Comparison of ENCODE assay signal across 15 cellular contexts in the genomic region with DNA sequence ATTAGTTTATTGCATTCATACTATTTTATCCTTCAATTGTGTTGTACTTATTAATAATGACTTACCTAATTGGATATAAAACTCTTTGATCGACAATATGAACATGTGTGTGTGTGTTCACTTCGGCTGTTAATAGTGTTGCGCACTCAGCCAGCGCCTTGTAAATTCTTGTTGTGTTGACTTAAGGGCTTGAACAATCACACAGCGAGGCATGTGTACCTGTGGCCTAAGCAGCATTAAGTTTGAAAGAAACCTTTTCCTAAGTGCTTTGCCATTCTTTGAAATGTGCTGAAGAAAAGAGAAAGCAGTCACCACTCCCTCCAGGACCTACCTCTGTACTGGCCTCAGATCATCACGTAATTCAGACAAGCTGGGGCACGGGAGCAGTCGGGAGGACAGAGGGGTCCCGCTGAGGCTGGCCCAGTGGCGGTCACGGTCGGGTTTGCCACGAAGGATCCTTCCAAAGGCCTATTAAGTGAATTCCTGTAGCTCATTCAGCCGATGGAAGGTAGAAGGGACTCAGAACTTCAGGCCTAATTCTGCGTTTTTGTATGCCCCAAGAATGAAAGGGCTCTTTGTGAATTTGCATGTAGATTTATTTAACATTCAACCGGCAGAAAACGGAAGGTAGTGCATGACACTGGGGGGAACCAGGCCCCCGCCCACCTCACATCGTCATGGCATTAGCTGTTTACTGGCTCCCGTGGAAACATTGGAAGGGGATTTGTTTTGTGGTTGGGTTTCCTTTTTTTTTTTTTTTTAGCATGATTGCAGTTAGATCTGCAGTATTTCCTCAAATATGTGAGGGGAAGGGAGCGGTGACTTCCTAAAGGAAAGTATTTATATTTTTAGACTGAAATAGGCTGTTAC.
DNase-seq lines count a peak whose midpoint lies in the region; ATAC-seq, FAIRE-seq and TF ChIP-seq lines count a peak whose summit lies in the region.
"Had no signal": no experiment of that assay in that cellular context is flagged by ENCODE, and none has a peak within 500 bp of the region (broad histone marks: within the 10 kb centered on the region; RNA-seq: fewer than 3 reads in every experiment).

No MANE protein-coding gene starts in this region.

- no peak for TF ChIP-seq POLR2A in H1 (IDR thresholded peaks at IDR 0.05; ENCODE audit: control extremely low read depth in 1 of 2, low read depth in 2 of 2, low read length in 2 of 2)

- H4K20me1 ChIP-seq in H1 (replicated peaks in 1 of 2; ENCODE audit: control insufficient read depth in 1 of 2, insufficient read depth in 2 of 2, low read length in 2 of 2) (no peaks in the 10 kb centered on the region), smooth muscle cell (ENCODE audit: low read depth) (no peaks in the 10 kb centered on the region)

- H2BK20ac ChIP-seq in H1 (ENCODE audit: low read length): 0 out of 2 replicates have a peak overlapping the region, but pooled peaks have one; percentile 53

- H3K9ac ChIP-seq in H1 (replicated peaks in 1 of 4; ENCODE audit: extremely low read depth in 1 of 4, low read depth in 3 of 4, low read length in 3 of 4) (no peak overlapping the region), smooth muscle cell (ENCODE audit: low read depth) (no peak overlapping the region)

- H3K27me3 ChIP-seq in H1 (replicated peaks in 1 of 4; ENCODE audit: control insufficient read depth in 3 of 4, extremely low read depth in 1 of 4, insufficient read depth in 3 of 4, low read length in 3 of 4) (no peaks in the 10 kb centered on the region), left lung (no peaks in the 10 kb centered on the region), smooth muscle cell (ENCODE audit: low read depth) (no peaks in the 10 kb centered on the region), BE2C (no peaks in the 10 kb centered on the region), ascending aorta (no peaks in the 10 kb centered on the region)

- POLR2A ChIA-PET in H1 (lab: Charles Lee; ENCODE audit: partially characterized antibody): no interaction called here

- H3K27ac ChIP-seq in H1 (ENCODE audit: low read depth, low read length): no peak overlapping the region
- H3K27ac ChIP-seq in left lung: no peak overlapping the region
- H3K27ac ChIP-seq in smooth muscle cell (ENCODE audit: low read depth): peak overlapping the region; percentile 9
- H3K27ac ChIP-seq in ascending aorta: peak overlapping the region in 1 of 2 donors; percentile 38

- H3K4me1 ChIP-seq in H1 (replicated peaks in 1 of 4; ENCODE audit: control insufficient read depth in 3 of 4, insufficient read depth in 4 of 4, low read length in 3 of 4) (peaks cover 0 to 3% (median 0%) of the 10 kb centered on the region in 4 experiments; a peak in 3 of 7 replicates), left lung (peaks cover 0 to 10% of the 10 kb centered on the region in 2 donors), smooth muscle cell (ENCODE audit: low read depth) (no peaks in the 10 kb centered on the region), BE2C (no peaks in the 10 kb centered on the region), ascending aorta (no peaks in the 10 kb centered on the region)

- H4K91ac ChIP-seq in H1 (replicated peaks; ENCODE audit: insufficient read length, low read length): no peak overlapping the region

- H3K18ac ChIP-seq in H1 (ENCODE audit: extremely low read depth, low read length): peak overlapping the region; percentile 9; the same call in 1 of the 2 replicates

- intact Hi-C loops in left lung (cut with DNase I) (no loop called here), ascending aorta (cut with DNase I) (no loop called here)

- 80% methylated on average over 21 of the region's 21 CpGs; no CpG with 5 or more reads in 1 of the 2 experiments for WGBS in H1 (ENCODE audit: extremely low coverage in 1 of 2, insufficient coverage in 1 of 2, insufficient read length in 1 of 2, insufficient replicate concordance in 2 of 2, low coverage in 1 of 2, low lambda C conversion rate in 2 of 2, missing lambda C conversion rate in 1 of 2), 2 experiments
- 76% methylated on average over 21 of the region's 21 CpGs for WGBS in smooth muscle cell (ENCODE audit: low lambda C conversion rate)

- ATAC-seq in left lung: peak; percentile 84
- ATAC-seq: stimulated activated naive CD8-positive, alpha-beta T cell treated with anti-CD3 and anti-CD28 coated beads, Interleukin-15, amount 100 ng/mL, for 72 hours had no signal

- no peak overlapping the region for H3K4ac ChIP-seq in H1 (replicated peaks; ENCODE audit: insufficient read length, low read depth, low read length)

- CTCF ChIA-PET in H1 (lab: Charles Lee; ENCODE audit: partially characterized antibody): interaction anchor here (1.1 kb wide), 1 partner anchor 399 kb away, joined by 3 read pairs; no protein-coding TSS in a partner anchor

- H2BK12ac ChIP-seq in H1 (ENCODE audit: low read depth, low read length): no peak overlapping the region

- H3K36me3 ChIP-seq in H1 (ENCODE audit: control insufficient read depth in 2 of 4, insufficient read depth in 4 of 4, low read length in 3 of 4) (no peaks in the 10 kb centered on the region), left lung (no peaks in the 10 kb centered on the region), smooth muscle cell (ENCODE audit: low read depth) (no peaks in the 10 kb centered on the region), BE2C (no peaks in the 10 kb centered on the region), ascending aorta (no peaks in the 10 kb centered on the region)

- H2BK5ac ChIP-seq in H1 (ENCODE audit: low read depth, low read length): no peak overlapping the region

- no peak overlapping the region for H3K56ac ChIP-seq in H1 (replicated peaks; ENCODE audit: insufficient read length, low read depth, low read length)

- no peak for TF ChIP-seq RAD21 in H1 (IDR thresholded peaks at IDR 0.05 in 1 of 2, conservative IDR thresholded peaks at IDR 0.05 in 1 of 2; ENCODE audit: low read depth in 2 of 2, low read length in 2 of 2)

- no peak for FAIRE-seq in H1 (lab: Jason Lieb, UNC)

- H3K14ac ChIP-seq in H1 (ENCODE audit: insufficient read length): no peak overlapping the region

- TF ChIP-seq CTCF in H1 (IDR thresholded peaks at IDR 0.05; ENCODE audit: control extremely low read depth in 1 of 3, insufficient read depth in 1 of 3, low read depth in 1 of 3, low read length in 3 of 3) (no peak), left lung (IDR thresholded peaks at IDR 0.05) (no peak), smooth muscle cell (IDR thresholded peaks at IDR 0.05; ENCODE audit: borderline replicate concordance, insufficient read depth, poor library complexity, severe bottlenecking) (no peak), BE2C (IDR thresholded peaks at IDR 0.05; ENCODE audit: low read depth, low read length) (no peak), ascending aorta (IDR thresholded peaks at IDR 0.05) (no peak)

- no peak overlapping the region for H2BK120ac ChIP-seq in H1 (replicated peaks; ENCODE audit: low read depth, low read length)

- H2AK5ac ChIP-seq in H1 (ENCODE audit: low read depth, low read length): no peak overlapping the region

- H2AFZ ChIP-seq in H1 (ENCODE audit: low read length) (peak overlapping the region; percentile 49; the same call in 1 of the 2 replicates), smooth muscle cell (ENCODE audit: low read depth) (no peak overlapping the region)

- no peak overlapping the region for H4K5ac ChIP-seq in H1 (ENCODE audit: insufficient read length, low read depth, low read length)

- no peak for TF ChIP-seq EP300 in H1 (IDR thresholded peaks at IDR 0.05; ENCODE audit: borderline replicate concordance in 1 of 2, low read depth in 2 of 2, low read length in 2 of 2)

- no peaks in the 10 kb centered on the region for H3K79me2 ChIP-seq in H1 (ENCODE audit: control insufficient read depth in 1 of 2, insufficient read depth in 2 of 2, low read length in 2 of 2)
- H3K79me2 ChIP-seq in smooth muscle cell (ENCODE audit: low read depth): no peaks in the 10 kb centered on the region

- DNase-seq in NCI-H1048 (lab: John Stamatoyannopoulos, UW): peak; percentile 37
- no peak for DNase-seq in H1 (ENCODE audit: low read depth in 1 of 2, low spot score in 2 of 2)
- no peak for DNase-seq in left lung
- no peak for DNase-seq in smooth muscle cell (lab: John Stamatoyannopoulos, UW; ENCODE audit: unreplicated experiment)
- DNase-seq in BE2C: no peak
- DNase-seq in ascending aorta (ENCODE audit: low spot score in 2 of 2): no peak
- no peak for DNase-seq in ureter (ENCODE audit: low spot score)
- no peak for DNase-seq in activated CD4-positive, alpha-beta T cell treated with anti-CD3 and anti-CD28 coated beads, Interleukin-2, amount 50 U/mL, for 4 hours
- DNase-seq: activated B cell treated with CpG ODN at 0.5 μM for 24 hours; activated T-cell treated with anti-CD3 and anti-CD28 coated beads, Interleukin-2, amount 50 U/mL, for 24 hours; CD4-positive, alpha-beta memory T cell; HCEC 1CT; Kasumi-1; NCI-H345; stimulated activated naive CD8-positive, alpha-beta T cell treated with anti-CD3 and anti-CD28 coated beads, Interleukin-15, amount 100 ng/mL, for 72 hours had no signal

- H4K8ac ChIP-seq in H1 (ENCODE audit: extremely low read depth, insufficient read depth, low read length): no peak overlapping the region

- no peaks in the 10 kb centered on the region for H3K79me1 ChIP-seq in H1 (ENCODE audit: low read depth, low read length)

- no peaks in the 10 kb centered on the region for H3K9me3 ChIP-seq in H1 (ENCODE audit: insufficient read depth in 2 of 2, low read depth in 1 of 2, low read length in 1 of 2)
- H3K9me3 ChIP-seq in left lung: no peaks in the 10 kb centered on the region
- H3K9me3 ChIP-seq in smooth muscle cell (replicated peaks; ENCODE audit: low read depth): no peaks in the 10 kb centered on the region
- no peaks in the 10 kb centered on the region for H3K9me3 ChIP-seq in BE2C
- H3K9me3 ChIP-seq in ascending aorta: no peaks in the 10 kb centered on the region

- no peak overlapping the region for H3K23ac ChIP-seq in H1 (ENCODE audit: insufficient read length)

- no peaks in the 10 kb centered on the region for H3F3A ChIP-seq in smooth muscle cell (ENCODE audit: low read depth)

- H3K4me3 ChIP-seq in H1 (ENCODE audit: extremely low read depth in 1 of 4, insufficient read depth in 2 of 4, low read depth in 3 of 4, low read length in 4 of 4): no peak overlapping the region
- H3K4me3 ChIP-seq in left lung: no peak overlapping the region
- H3K4me3 ChIP-seq in smooth muscle cell: no peak overlapping the region
- no peak overlapping the region for H3K4me3 ChIP-seq in BE2C (ENCODE audit: low read depth, low read length)
- H3K4me3 ChIP-seq in ascending aorta: no peak overlapping the region

- H2BK15ac ChIP-seq in H1 (ENCODE audit: low read length): no peak overlapping the region

- H3K4me2 ChIP-seq in H1 (ENCODE audit: insufficient read depth in 1 of 2, low read depth in 2 of 2, low read length in 2 of 2): no peak overlapping the region
- H3K4me2 ChIP-seq in smooth muscle cell: no peak overlapping the region

- H3K23me2 ChIP-seq in H1 (ENCODE audit: low read depth, low read length): no peaks in the 10 kb centered on the region

TF ChIP-seq in H1, 55 proteins besides CTCF, POLR2A, EP300 and RAD21 (continues in another document):
- TF ChIP-seq PHF8 (conservative IDR thresholded peaks at IDR 0.05; ENCODE audit: low read depth, low read length): no peak
- no peak for TF ChIP-seq JUN (IDR thresholded peaks at IDR 0.05; ENCODE audit: low read depth, low read length)
- TF ChIP-seq SP2 (IDR thresholded peaks at IDR 0.05; ENCODE audit: low read length): no peak
- TF ChIP-seq CHD2 (IDR thresholded peaks at IDR 0.05; ENCODE audit: low read length): no peak
- no peak for TF ChIP-seq CHD1 (IDR thresholded peaks at IDR 0.05; ENCODE audit: low read depth, low read length)
